In genomic region chr4:156298230-156298629, GRCh38 we compare ENCODE assay signal across 12 cellular contexts.
DNase-seq lines count a peak whose midpoint lies in the region; ATAC-seq and TF ChIP-seq lines count a peak whose summit lies in the region.
"Had no signal": no experiment of that assay in that cellular context is flagged by ENCODE, and none has a peak within 500 bp of the region (broad histone marks: within the 10 kb centered on the region; RNA-seq: fewer than 3 reads in every experiment).

No MANE protein-coding gene starts in this region.

- H3K4me2 ChIP-seq in mesendoderm (ENCODE audit: low read length): no peak overlapping the region

- no peaks in the 10 kb centered on the region for H3K36me3 ChIP-seq in ectodermal cell (ENCODE audit: control insufficient read depth, insufficient read depth, low read length)
- no peaks in the 10 kb centered on the region for H3K36me3 ChIP-seq in mesendoderm (ENCODE audit: control insufficient read depth, insufficient read depth, low read length)
- H3K36me3 ChIP-seq: prostate gland, stomach had no signal

- H3K79me2 ChIP-seq in mesendoderm (ENCODE audit: control insufficient read depth, insufficient read depth, low read length): no peaks in the 10 kb centered on the region

- H2AK5ac ChIP-seq in mesendoderm (ENCODE audit: low read length): no peak overlapping the region

- H3K27ac ChIP-seq in ectodermal cell (ENCODE audit: insufficient read depth, low read depth, low read length, poor library complexity, severe bottlenecking) (peak overlapping the region; percentile 22), mesendoderm (ENCODE audit: low read depth, low read length) (no peak overlapping the region)
- H3K27ac ChIP-seq: prostate gland, stomach had no signal

- H3K18ac ChIP-seq in mesendoderm (ENCODE audit: low read length): no peak overlapping the region

- no peaks in the 10 kb centered on the region for H3K4me1 Mint-ChIP-seq in stimulated activated effector memory CD8-positive, alpha-beta T cell treated with anti-CD3 and anti-CD28 coated beads, Interleukin-12 subunit alpha, Interleukin-12 subunit beta, amount 100 ng/mL, for 72 hours

- no peak overlapping the region for H3K27ac Mint-ChIP-seq in stimulated activated effector memory CD8-positive, alpha-beta T cell treated with anti-CD3 and anti-CD28 coated beads, Interleukin-12 subunit alpha, Interleukin-12 subunit beta, amount 100 ng/mL, for 72 hours

- H3K79me1 ChIP-seq in mesendoderm (ENCODE audit: low read length): no peaks in the 10 kb centered on the region

- H3K36me3 Mint-ChIP-seq in stimulated activated effector memory CD8-positive, alpha-beta T cell treated with anti-CD3 and anti-CD28 coated beads, Interleukin-12 subunit alpha, Interleukin-12 subunit beta, amount 100 ng/mL, for 72 hours: no peaks in the 10 kb centered on the region

- no peak overlapping the region for H3K56ac ChIP-seq in mesendoderm (ENCODE audit: low read length)

- DNase-seq in AG10803 (ENCODE audit: low read depth) (peak; percentile 99), NCI-H146 treated with DMSO at 0.1 percent for 48 hours (lab: John Stamatoyannopoulos, UW; ENCODE audit: unreplicated experiment) (peak; percentile 66), mesendoderm (peak; percentile 64), mesenteric fat pad (ENCODE audit: low spot score) (no peak), inferior parietal cortex (ENCODE audit: extremely low spot score) (no peak), NCI-H1048 (lab: John Stamatoyannopoulos, UW) (no peak)
- no peak for DNase-seq in stimulated activated effector memory CD8-positive, alpha-beta T cell treated with anti-CD3 and anti-CD28 coated beads, Interleukin-12 subunit alpha, Interleukin-12 subunit beta, amount 100 ng/mL, for 72 hours (ENCODE audit: low spot score in 2 of 2)
- DNase-seq: DND-41, stomach had no signal

- no peak overlapping the region for H3K23ac ChIP-seq in mesendoderm (ENCODE audit: low read length)

- H3K4me3 ChIP-seq in AG10803 (ENCODE audit: low read length): no peak overlapping the region
- no peak overlapping the region for H3K4me3 ChIP-seq in ectodermal cell (ENCODE audit: insufficient read depth, low read depth, low read length)
- H3K4me3 ChIP-seq in mesendoderm (ENCODE audit: low read length): no peak overlapping the region
- H3K4me3 ChIP-seq: prostate gland, stomach had no signal

- H4K8ac ChIP-seq in mesendoderm (ENCODE audit: low read depth, low read length): no peak overlapping the region

- no peak overlapping the region for H2BK120ac ChIP-seq in mesendoderm (ENCODE audit: low read depth, low read length)

- H4K5ac ChIP-seq in mesendoderm (ENCODE audit: low read length): no peak overlapping the region

- H3K9me3 ChIP-seq in ectodermal cell (ENCODE audit: control insufficient read depth, low read length): no peaks in the 10 kb centered on the region
- H3K9me3 ChIP-seq: prostate gland, stomach had no signal

- ATAC-seq in stimulated activated effector memory CD8-positive, alpha-beta T cell treated with anti-CD3 and anti-CD28 coated beads, Interleukin-12 subunit alpha, Interleukin-12 subunit beta, amount 100 ng/mL, for 72 hours: no peak
- ATAC-seq: Panc1 had no signal

- H2BK5ac ChIP-seq in mesendoderm (ENCODE audit: low read length): no peak overlapping the region

- H3K4me1 ChIP-seq in ectodermal cell (ENCODE audit: control insufficient read depth, insufficient read depth, low read length) (peaks cover 7% of the 10 kb centered on the region), mesendoderm (ENCODE audit: control insufficient read depth, low read depth, low read length) (no peaks in the 10 kb centered on the region)
- H3K4me1 ChIP-seq: prostate gland had no signal

- H3K4me3 Mint-ChIP-seq in stimulated activated effector memory CD8-positive, alpha-beta T cell treated with anti-CD3 and anti-CD28 coated beads, Interleukin-12 subunit alpha, Interleukin-12 subunit beta, amount 100 ng/mL, for 72 hours: no peak overlapping the region

- H2BK15ac ChIP-seq in mesendoderm (replicated peaks; ENCODE audit: low read depth): no peak overlapping the region

- TF ChIP-seq CTCF in AG10803 (conservative IDR thresholded peaks at IDR 0.05; ENCODE audit: low read length): no peak

- no peaks in the 10 kb centered on the region for H3K27me3 ChIP-seq in ectodermal cell (ENCODE audit: control insufficient read depth, insufficient read depth, low read length, poor library complexity, severe bottlenecking)
- H3K27me3 ChIP-seq in mesendoderm (ENCODE audit: insufficient read depth, low read length, poor library complexity): no peaks in the 10 kb centered on the region
- H3K27me3 ChIP-seq: stomach had no signal

- H3K4ac ChIP-seq in mesendoderm (ENCODE audit: low read depth, low read length): no peak overlapping the region

- H3K9me3 Mint-ChIP-seq in stimulated activated effector memory CD8-positive, alpha-beta T cell treated with anti-CD3 and anti-CD28 coated beads, Interleukin-12 subunit alpha, Interleukin-12 subunit beta, amount 100 ng/mL, for 72 hours: peaks cover 9% of the 10 kb centered on the region

- H3K9ac ChIP-seq in mesendoderm (ENCODE audit: low read length): no peak overlapping the region

Comparison
In these comparisons a context has a peak if more than half of its experiments do, and no peak if none do; other contexts are left out.
1. DNase-seq: peak in AG10803 (single experiment), NCI-H146 treated with DMSO at 0.1 percent for 48 hours (single experiment) and mesendoderm (single experiment); none in mesenteric fat pad (single experiment), stimulated activated effector memory CD8-positive, alpha-beta T cell treated with anti-CD3 and anti-CD28 coated beads, Interleukin-12 subunit alpha, Interleukin-12 subunit beta, amount 100 ng/mL, for 72 hours (0 of 2), inferior parietal cortex (single experiment) and NCI-H1048 (single experiment).